In the genomic region with DNA sequence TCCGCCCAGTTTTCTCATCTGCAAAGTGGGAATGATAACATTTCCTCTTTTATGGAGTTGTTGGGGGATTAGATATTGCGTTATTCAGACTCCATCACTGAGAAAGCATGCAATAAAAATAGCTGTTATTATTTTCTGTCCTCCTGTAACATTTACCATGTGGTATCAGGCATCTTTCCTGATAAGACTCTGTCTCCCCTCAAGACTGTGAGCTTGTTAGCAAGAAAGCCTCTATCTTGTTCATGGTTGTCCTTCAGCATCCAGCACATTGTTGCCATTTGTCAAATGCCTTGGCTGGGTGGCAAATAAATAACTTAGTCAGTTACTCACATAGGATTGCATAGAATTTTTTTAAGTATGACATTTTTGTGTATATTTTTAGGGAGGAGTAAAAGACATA, we compare ENCODE assay signal across 22 cellular contexts. TPM values are rescaled to one million over a fixed set of nuclear protein-coding genes. Genes with fewer than 3 reads are reported as not detected.
A peak's percentile ranks its signal among the peaks of the same experiment; 100 is the strongest.
DNase-seq lines count a peak whose midpoint lies in the region; ATAC-seq and TF ChIP-seq lines count a peak whose summit lies in the region.
"Had no signal": no experiment of that assay in that cellular context is flagged by ENCODE, and none has a peak within 500 bp of the region (broad histone marks: within the 10 kb centered on the region; RNA-seq: fewer than 3 reads in every experiment).

No MANE protein-coding gene starts in this region.

- peak overlapping the region; percentile 92 for H3K4me3 ChIP-seq in left ventricle myocardium inferior
- H3K4me3 ChIP-seq in esophagus muscularis mucosa: no peak overlapping the region
- no peak overlapping the region for H3K4me3 ChIP-seq in body of pancreas
- no peak overlapping the region for H3K4me3 ChIP-seq in thyroid gland (replicated peaks in 1 of 3)

- peaks cover 46% of the 10 kb centered on the region for H3K4me1 ChIP-seq in left ventricle myocardium inferior
- peaks cover 10 to 32% (median 17%) of the 10 kb centered on the region in 4 donors for H3K4me1 ChIP-seq in esophagus muscularis mucosa
- peaks cover 18% of the 10 kb centered on the region for H3K4me1 ChIP-seq in body of pancreas
- H3K4me1 ChIP-seq in thyroid gland: peaks cover 0 to 9% of the 10 kb centered on the region in 2 donors

- no peak for TF ChIP-seq CTCF in left ventricle myocardium inferior (IDR thresholded peaks at IDR 0.05; ENCODE audit: borderline replicate concordance)
- no peak for TF ChIP-seq CTCF in esophagus muscularis mucosa (IDR thresholded peaks at IDR 0.05)
- TF ChIP-seq CTCF in neural crest cell (conservative IDR thresholded peaks at IDR 0.05): no peak
- TF ChIP-seq CTCF in body of pancreas (IDR thresholded peaks at IDR 0.05): no peak
- TF ChIP-seq CTCF in thyroid gland (IDR thresholded peaks at IDR 0.05): no peak

- peak overlapping the region; percentile 33 for H3K4me3 Mint-ChIP-seq in neural crest cell

- WGBS in esophagus muscularis mucosa: 87% methylated on average over 2 of the region's 2 CpGs
- WGBS in body of pancreas, 2 donors: 80 to 90% methylated on average over 2 of the region's 2 CpGs
- WGBS in thyroid gland, 2 donors: 92 to 96% methylated on average over 2 of the region's 2 CpGs

- H3K27me3 Mint-ChIP-seq in neural crest cell (ENCODE audit: low read depth): peaks cover 33% of the 10 kb centered on the region

- no peaks in the 10 kb centered on the region for H3K27me3 ChIP-seq in left ventricle myocardium inferior (ENCODE audit: low read depth)
- H3K27me3 ChIP-seq in esophagus muscularis mucosa: no peaks in the 10 kb centered on the region
- H3K27me3 ChIP-seq in body of pancreas: no peaks in the 10 kb centered on the region
- H3K27me3 ChIP-seq in thyroid gland: no peaks in the 10 kb centered on the region

- H3K36me3 ChIP-seq in left ventricle myocardium inferior: no peaks in the 10 kb centered on the region
- no peaks in the 10 kb centered on the region for H3K36me3 ChIP-seq in esophagus muscularis mucosa
- H3K36me3 ChIP-seq in body of pancreas (replicated peaks in 1 of 2; ENCODE audit: insufficient read depth in 1 of 2, low read depth in 2 of 2): no peaks in the 10 kb centered on the region
- H3K36me3 ChIP-seq in thyroid gland: no peaks in the 10 kb centered on the region
- H3K36me3 ChIP-seq: MG63 had no signal

- H3K27ac ChIP-seq in left ventricle myocardium inferior (replicated peaks) (peak overlapping the region; percentile 96), esophagus muscularis mucosa (replicated peaks in 1 of 4) (peak overlapping the region; percentile 93 to 97 (median 94)), body of pancreas (no peak overlapping the region), thyroid gland (no peak overlapping the region)
- H3K27ac ChIP-seq: RWPE1 had no signal

- TF ChIP-seq EP300 in esophagus muscularis mucosa (IDR thresholded peaks at IDR 0.05): no peak

- peaks cover 5% of the 10 kb centered on the region for H3K36me3 Mint-ChIP-seq in neural crest cell (ENCODE audit: low read depth)

- TF ChIP-seq POLR2A in esophagus muscularis mucosa (IDR thresholded peaks at IDR 0.05; ENCODE audit: low read depth) (no peak), body of pancreas (IDR thresholded peaks at IDR 0.05) (no peak), thyroid gland (IDR thresholded peaks at IDR 0.05) (no peak)

- no peaks in the 10 kb centered on the region for H3K9me3 Mint-ChIP-seq in neural crest cell
- H3K9me3 Mint-ChIP-seq: H9 had no signal

- H3K9me3 ChIP-seq in left ventricle myocardium inferior (replicated peaks) (no peaks in the 10 kb centered on the region), esophagus muscularis mucosa (no peaks in the 10 kb centered on the region), body of pancreas (no peaks in the 10 kb centered on the region), thyroid gland (no peaks in the 10 kb centered on the region)
- H3K9me3 ChIP-seq: MG63 had no signal

- DNase-seq in left ventricle myocardium inferior: no peak
- no peak for DNase-seq in left cardiac atrium
- DNase-seq in esophagus muscularis mucosa (ENCODE audit: extremely low spot score): no peak
- no peak for DNase-seq in neural crest cell (ENCODE audit: low read depth, low spot score)
- DNase-seq in sciatic nerve (ENCODE audit: low spot score): no peak
- no peak for DNase-seq in body of pancreas
- DNase-seq in thyroid gland: no peak
- DNase-seq in cortex of kidney (lab: John Stamatoyannopoulos, UW): no peak
- DNase-seq: 8988T, DND-41, GDM1, H9, IMR-90, Karpas-422, MG63, NCI-H1092, NCI-H146, NCI-H2081, NCI-H748 treated with DMSO at 0.1 percent for 48 hours had no signal

- no peak overlapping the region for H3K27ac Mint-ChIP-seq in neural crest cell (ENCODE audit: unreplicated experiment)
- H3K27ac Mint-ChIP-seq: H9 had no signal

- ATAC-seq in left cardiac atrium (no peak), sciatic nerve (no peak), body of pancreas (no peak)
- ATAC-seq: GM12878 had no signal

- intact Hi-C loops in left ventricle myocardium inferior (cut with micrococcal nuclease): no loop called here
- intact Hi-C loops in left cardiac atrium (cut with DNase I): no loop called here
- intact Hi-C loops in esophagus muscularis mucosa (cut with DNase I): loop anchor here (2.0 kb wide), 1 partner anchor 29 kb away; no protein-coding TSS in a partner anchor
- intact Hi-C loops in sciatic nerve (cut with DNase I): no loop called here
- intact Hi-C loops in body of pancreas (cut with DNase I): no loop called here
- intact Hi-C loops in thyroid gland (cut with DNase I): no loop called here

- H3K4me1 Mint-ChIP-seq in neural crest cell: peaks cover 41% of the 10 kb centered on the region

RNA-seq across cellular contexts. Expression of a gene that starts 1.2 kb away (rescaled TPM):
- total RNA-seq in left ventricle myocardium inferior (23.7 TPM), left cardiac atrium (10 to 100 TPM; 35.9 to 41.8 TPM), esophagus muscularis mucosa (10 to 100 TPM; 28.0 to 52.4 (median 46.7) TPM), neural crest cell (26.2 and 29.7 TPM in 2 replicates), sciatic nerve (78.1 TPM), body of pancreas (1 to 10 TPM in 1 of 2 donors, under 1 TPM in 1; 0.33 to 3.4 TPM), thyroid gland (10 to 100 TPM in 1 of 4 donors, 1 to 10 TPM in 3; 4.5 to 10.5 (median 7.3) TPM)
- total RNA-seq: HT-29 had no signal

RNA-seq across cellular contexts. Expression of a gene that starts 30.6 kb away (rescaled TPM):
- total RNA-seq in left ventricle myocardium inferior (49.9 TPM), left cardiac atrium (10 to 100 TPM; 37.8 to 39.9 TPM), esophagus muscularis mucosa (10 to 100 TPM; 22.0 to 31.8 (median 27.4) TPM), neural crest cell (36.5 and 39.0 TPM in 2 replicates), sciatic nerve (18.1 TPM), body of pancreas (1 to 10 TPM; 4.4 to 6.3 TPM), thyroid gland (10 to 100 TPM; 16.1 to 23.0 (median 19.9) TPM)

Comparison
In these comparisons a context has a peak if more than half of its experiments do, and no peak if none do; other contexts are left out.
1. H3K27ac ChIP-seq: peak in left ventricle myocardium inferior (single experiment) and esophagus muscularis mucosa (4 of 4); none in body of pancreas (0 of 4) and thyroid gland (0 of 3).